1 cellular context compared by ENCODE assay signal in genomic region chr10:78645053-78645787, GRCh38.
TF ChIP-seq lines count a peak whose summit lies in the region.

No MANE protein-coding gene starts in this region.

TF ChIP-seq in HepG2, 621 proteins besides CTCF, POLR2A, EP300 and RAD21 (continued from another document and continues in another):
- TF ChIP-seq DPF2 (CRISPR knock-in tag; IDR thresholded peaks at IDR 0.05; ENCODE audit: borderline replicate concordance, low read depth) = peak; percentile 32; the same call in 1 of the 2 replicates
- TF ChIP-seq ZNF674 (CRISPR knock-in tag; IDR thresholded peaks at IDR 0.05; ENCODE audit: low read depth) = no peak
- TF ChIP-seq ZNF740 (CRISPR knock-in tag; IDR thresholded peaks at IDR 0.05) = peak; percentile 75
- TF ChIP-seq ZMAT3 (CRISPR knock-in tag; conservative IDR thresholded peaks at IDR 0.05) = no peak
- no peak for TF ChIP-seq FLYWCH1 (CRISPR knock-in tag; IDR thresholded peaks at IDR 0.05)
- TF ChIP-seq ARHGAP35 (CRISPR knock-in tag; IDR thresholded peaks at IDR 0.05; ENCODE audit: borderline replicate concordance) = no peak
- TF ChIP-seq ZEB1 (IDR thresholded peaks at IDR 0.05; ENCODE audit: insufficient replicate concordance, low read depth) = no peak
- no peak for TF ChIP-seq ZNF790 (CRISPR knock-in tag; IDR thresholded peaks at IDR 0.05; ENCODE audit: borderline replicate concordance)
- 0 out of 2 replicates have a peak, but pooled peaks have one; percentile 24 for TF ChIP-seq SOX5 (CRISPR knock-in tag; IDR thresholded peaks at IDR 0.05; ENCODE audit: borderline replicate concordance)
- peak; percentile 31; the same call in 1 of the 2 replicates for TF ChIP-seq MED1 (CRISPR knock-in tag; IDR thresholded peaks at IDR 0.05)
- peak; percentile 62 for TF ChIP-seq GATAD2A (CRISPR knock-in tag; IDR thresholded peaks at IDR 0.05)
- TF ChIP-seq RARA (CRISPR knock-in tag; IDR thresholded peaks at IDR 0.05) = peak; percentile 19; the same call in 1 of the 2 replicates
- TF ChIP-seq FOXA3 (CRISPR knock-in tag; IDR thresholded peaks at IDR 0.05) = peak; percentile 56
- TF ChIP-seq HOXA3 (CRISPR knock-in tag; IDR thresholded peaks at IDR 0.05) = no peak
- no peak for TF ChIP-seq ZNF276 (CRISPR knock-in tag; IDR thresholded peaks at IDR 0.05; ENCODE audit: low read depth)
- TF ChIP-seq CHD4 (IDR thresholded peaks at IDR 0.05; ENCODE audit: borderline replicate concordance, low read length) = peak; percentile 56; the same call in 1 of the 2 replicates
- peak; percentile 30; the same call in 1 of the 2 replicates for TF ChIP-seq BHLHE40 (IDR thresholded peaks at IDR 0.05; ENCODE audit: low read length)
- TF ChIP-seq TEAD3 (CRISPR knock-in tag; optimal IDR thresholded peaks at IDR 0.05; ENCODE audit: borderline replicate concordance) = peak; percentile 65
- TF ChIP-seq CEBPG (CRISPR knock-in tag; IDR thresholded peaks at IDR 0.05) = peak; percentile 41; the same call in 1 of the 2 replicates
- no peak for TF ChIP-seq ZFP1 (CRISPR knock-in tag; IDR thresholded peaks at IDR 0.05)
- TF ChIP-seq ZNF780A (CRISPR knock-in tag; IDR thresholded peaks at IDR 0.05) = no peak
- TF ChIP-seq ASH2L (IDR thresholded peaks at IDR 0.05; ENCODE audit: insufficient read length, low read depth, low read length) = peak; percentile 65
- TF ChIP-seq ZNF34 (CRISPR knock-in tag; IDR thresholded peaks at IDR 0.05; ENCODE audit: borderline replicate concordance) = no peak
- no peak for TF ChIP-seq IKZF1 (IDR thresholded peaks at IDR 0.05)
- TF ChIP-seq PATZ1 (CRISPR knock-in tag; IDR thresholded peaks at IDR 0.05) = peak; percentile 30; the same call in 1 of the 2 replicates
- 0 out of 2 replicates have a peak, but pooled peaks have one; percentile 26 for TF ChIP-seq MIXL1 (CRISPR knock-in tag; IDR thresholded peaks at IDR 0.05)
- TF ChIP-seq CEBPB (IDR thresholded peaks at IDR 0.05; ENCODE audit: borderline replicate concordance, low read depth, low read length) = peak; percentile 63
- TF ChIP-seq SALL1 (CRISPR knock-in tag; IDR thresholded peaks at IDR 0.05) = peak; percentile 39
- no peak for TF ChIP-seq ATF3 (CRISPR knock-in tag; IDR thresholded peaks at IDR 0.05)
- TF ChIP-seq ATF4 (CRISPR knock-in tag; IDR thresholded peaks at IDR 0.05) = 0 out of 4 replicates have a peak, but pooled peaks of 1 of the 2 experiments have one; percentile 15
- TF ChIP-seq HOMEZ (CRISPR knock-in tag; IDR thresholded peaks at IDR 0.05; ENCODE audit: low read depth) = peak; percentile 30; the same call in 1 of the 2 replicates
- no peak for TF ChIP-seq ZNF619 (CRISPR knock-in tag; IDR thresholded peaks at IDR 0.05)
- TF ChIP-seq ZBTB38 (CRISPR knock-in tag; IDR thresholded peaks at IDR 0.05) = no peak
- TF ChIP-seq TFE3 (CRISPR knock-in tag; IDR thresholded peaks at IDR 0.05) = peak; percentile 69; the same call in 1 of the 2 replicates
- TF ChIP-seq NR2F6 (IDR thresholded peaks at IDR 0.05) = no peak
- TF ChIP-seq NR2F6 (CRISPR knock-in tag; IDR thresholded peaks at IDR 0.05) = peak; percentile 30; the same call in 1 of the 2 replicates
- peak; percentile 51; the same call in 1 of the 2 replicates for TF ChIP-seq ZMYM4 (CRISPR knock-in tag; IDR thresholded peaks at IDR 0.05)
- peak; percentile 32; the same call in 1 of the 2 replicates for TF ChIP-seq NCOA2 (CRISPR knock-in tag; IDR thresholded peaks at IDR 0.05)
- 0 out of 2 replicates have a peak, but pooled peaks have one; percentile 51 for TF ChIP-seq HNF1B (CRISPR knock-in tag; IDR thresholded peaks at IDR 0.05)
- no peak for TF ChIP-seq ZFP37 (CRISPR knock-in tag; IDR thresholded peaks at IDR 0.05; ENCODE audit: borderline replicate concordance)
- TF ChIP-seq FOXJ3 (CRISPR knock-in tag; IDR thresholded peaks at IDR 0.05; ENCODE audit: borderline replicate concordance) = no peak; the same call in 1 of the 2 replicates
- TF ChIP-seq KLF13 (CRISPR knock-in tag; IDR thresholded peaks at IDR 0.05) = no peak
- TF ChIP-seq LCORL (IDR thresholded peaks at IDR 0.05) = no peak
- TF ChIP-seq LCORL (CRISPR knock-in tag; IDR thresholded peaks at IDR 0.05) = peak; percentile 53; the same call in 1 of the 2 replicates
- TF ChIP-seq NCOR1 (IDR thresholded peaks at IDR 0.05; ENCODE audit: borderline replicate concordance, low read length) = peak; percentile 67; the same call in 1 of the 2 replicates
- TF ChIP-seq ZNF251 (CRISPR knock-in tag; IDR thresholded peaks at IDR 0.05) = no peak
- TF ChIP-seq HMG20A (CRISPR knock-in tag; IDR thresholded peaks at IDR 0.05; ENCODE audit: borderline replicate concordance) = peak; percentile 19; the same call in 1 of the 2 replicates
- TF ChIP-seq ZC3H13 (CRISPR knock-in tag; IDR thresholded peaks at IDR 0.05) = no peak
- no peak for TF ChIP-seq XRCC5 (optimal IDR thresholded peaks at IDR 0.05; ENCODE audit: low read length)
- no peak for TF ChIP-seq GTF2F1 (IDR thresholded peaks at IDR 0.05; ENCODE audit: low read length)
- TF ChIP-seq ZSCAN5A (CRISPR knock-in tag; IDR thresholded peaks at IDR 0.05; ENCODE audit: borderline replicate concordance) = no peak
- TF ChIP-seq FOXO1 (CRISPR knock-in tag; IDR thresholded peaks at IDR 0.05) = no peak; the same call in 1 of the 2 replicates
- TF ChIP-seq ZNF784 (CRISPR knock-in tag; IDR thresholded peaks at IDR 0.05; ENCODE audit: borderline replicate concordance) = no peak
- TF ChIP-seq ZNF546 (CRISPR knock-in tag; conservative IDR thresholded peaks at IDR 0.05) = no peak
- TF ChIP-seq NONO (IDR thresholded peaks at IDR 0.05) = no peak
- peak; percentile 25; the same call in 1 of the 2 replicates for TF ChIP-seq NONO (CRISPR knock-in tag; conservative IDR thresholded peaks at IDR 0.05)
- peak; percentile 26; the same call in 1 of the 2 replicates for TF ChIP-seq KMT2A (CRISPR knock-in tag; IDR thresholded peaks at IDR 0.05)
- TF ChIP-seq JUN (CRISPR knock-in tag; IDR thresholded peaks at IDR 0.05) = no peak
- no peak for TF ChIP-seq PBX2 (CRISPR knock-in tag; IDR thresholded peaks at IDR 0.05)
- no peak for TF ChIP-seq FOXA1 (IDR thresholded peaks at IDR 0.05)
- peak; percentile 61 for TF ChIP-seq FOXA1 (CRISPR knock-in tag; IDR thresholded peaks at IDR 0.05)
- TF ChIP-seq MBNL3 (CRISPR knock-in tag; conservative IDR thresholded peaks at IDR 0.05) = no peak
- TF ChIP-seq HDAC6 (IDR thresholded peaks at IDR 0.05; ENCODE audit: low read depth, low read length) = no peak
- no peak for TF ChIP-seq ZNF354B (CRISPR knock-in tag; IDR thresholded peaks at IDR 0.05)
- TF ChIP-seq PHF8 (CRISPR knock-in tag; IDR thresholded peaks at IDR 0.05) = peak; percentile 13; the same call in 1 of the 2 replicates
